8 cellular contexts compared by ENCODE assay signal in the genomic region with DNA sequence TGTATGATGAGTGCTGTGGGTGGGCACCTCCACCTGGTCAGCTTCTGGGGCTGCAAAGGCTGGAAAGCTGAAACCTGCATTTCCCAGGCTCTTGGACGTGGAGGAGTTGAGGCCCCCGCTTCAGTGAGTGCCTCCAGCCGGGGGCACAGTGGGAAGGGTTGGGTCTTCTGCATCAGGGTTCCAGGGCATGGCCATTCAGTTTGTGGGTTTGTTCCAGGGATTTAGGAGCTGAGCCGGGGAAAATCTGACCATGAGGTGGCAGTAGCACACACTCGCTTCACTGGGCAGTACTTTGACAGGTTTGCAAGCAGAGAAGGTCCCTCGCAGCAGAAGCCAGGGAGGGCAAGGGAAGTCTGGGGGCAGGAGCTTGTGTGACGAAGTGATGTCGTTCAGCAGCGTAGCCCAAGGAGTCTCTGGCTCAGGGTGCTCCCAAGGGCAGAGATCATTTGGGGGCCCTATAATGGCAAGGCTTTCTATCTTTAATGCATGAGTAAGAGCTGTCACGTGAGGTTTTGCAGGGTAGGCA.
DNase-seq lines count a peak whose midpoint lies in the region; ATAC-seq, FAIRE-seq and TF ChIP-seq lines count a peak whose summit lies in the region.

No MANE protein-coding gene starts in this region.

- H3K4me3 Mint-ChIP-seq in effector memory CD8-positive, alpha-beta T cell = no peak overlapping the region

- H3K27me3 Mint-ChIP-seq in effector memory CD8-positive, alpha-beta T cell = peaks cover 40 to 56% of the 10 kb centered on the region in 2 donors

- no peaks in the 10 kb centered on the region for H3K9me3 Mint-ChIP-seq in effector memory CD8-positive, alpha-beta T cell

- 80 to 85% (median 82%) methylated on average over 10 of the region's 10 CpGs for WGBS in ovary, 3 donors
- WGBS in pancreas, 2 donors = 60 to 73% methylated on average over 10 of the region's 10 CpGs

- no peaks in the 10 kb centered on the region for H3K4me1 Mint-ChIP-seq in effector memory CD8-positive, alpha-beta T cell (ENCODE audit: low read depth in 2 of 2)

- H3K27me3 ChIP-seq in foreskin keratinocyte (no peaks in the 10 kb centered on the region), ovary (no peaks in the 10 kb centered on the region), pancreas (no peaks in the 10 kb centered on the region)

- H3K4me3 ChIP-seq in ovary (no peak overlapping the region), pancreas (no peak overlapping the region)

- DNase-seq in AG09319 (ENCODE audit: extremely low read depth, low read depth) (no peak), H4 (ENCODE audit: low spot score) (peak; percentile 70), OCI-M1 (lab: John Stamatoyannopoulos, UW) (peak; percentile 57), foreskin keratinocyte (peak in 1 of 2 donors; percentile 40), ovary (no peak), anterior cingulate cortex (lab: John Stamatoyannopoulos, UW) (no peak), pancreas (no peak)
- no peak for DNase-seq in effector memory CD8-positive, alpha-beta T cell

- ATAC-seq in foreskin keratinocyte = peak; percentile 49
- ATAC-seq in effector memory CD8-positive, alpha-beta T cell (replicated peaks) = no peak
- no peak for ATAC-seq in pancreas

- FAIRE-seq in pancreas (lab: Jason Lieb, UNC) = no peak

- H3K36me3 ChIP-seq in ovary (no peaks in the 10 kb centered on the region), pancreas (no peaks in the 10 kb centered on the region)

- peak; percentile 49 for TF ChIP-seq CTCF in AG09319 (IDR thresholded peaks at IDR 0.05; ENCODE audit: low read depth, low read length)
- TF ChIP-seq CTCF in foreskin keratinocyte (conservative IDR thresholded peaks at IDR 0.05) = peak; percentile 80
- no peak for TF ChIP-seq CTCF in ovary (IDR thresholded peaks at IDR 0.05)
- no peak for TF ChIP-seq CTCF in pancreas (IDR thresholded peaks at IDR 0.05)

- H3K36me3 Mint-ChIP-seq in effector memory CD8-positive, alpha-beta T cell (ENCODE audit: insufficient read depth) = no peaks in the 10 kb centered on the region

- no peaks in the 10 kb centered on the region for H3K9me3 ChIP-seq in ovary
- no peaks in the 10 kb centered on the region for H3K9me3 ChIP-seq in pancreas

- no peak for TF ChIP-seq POLR2A in ovary (IDR thresholded peaks at IDR 0.05)

- no peaks in the 10 kb centered on the region for H3K4me1 ChIP-seq in foreskin keratinocyte
- H3K4me1 ChIP-seq in ovary (ENCODE audit: insufficient read depth) = no peaks in the 10 kb centered on the region
- no peaks in the 10 kb centered on the region for H3K4me1 ChIP-seq in pancreas

- intact Hi-C loops in ovary (cut with DNase I) (no loop called here), pancreas (cut with DNase I) (no loop called here)

- H3K27ac ChIP-seq in foreskin keratinocyte (peak overlapping the region; percentile 31), ovary (no peak overlapping the region), pancreas (no peak overlapping the region)

- H3K27ac Mint-ChIP-seq in effector memory CD8-positive, alpha-beta T cell = peak overlapping the region in 1 of 2 donors; percentile 51

- no peak for TF ChIP-seq EP300 in ovary (IDR thresholded peaks at IDR 0.05)

Comparison
In these comparisons a context has a peak if more than half of its experiments do, and no peak if none do; other contexts are left out.
1. DNase-seq: peak in H4 (single experiment) and OCI-M1 (single experiment); none in AG09319 (single experiment), ovary (0 of 5), anterior cingulate cortex (0 of 58), effector memory CD8-positive, alpha-beta T cell (0 of 3) and pancreas (0 of 6).
2. CTCF ChIP-seq: peak in AG09319 (single experiment) and foreskin keratinocyte (single experiment); none in ovary (0 of 3) and pancreas (0 of 4).